ENCODE assay signal across 1 cellular context in genomic region chr22:50325444-50326224, GRCh38.
TF ChIP-seq lines count a peak whose summit lies in the region.

No MANE protein-coding gene starts in this region.

TF ChIP-seq in A549, 52 proteins besides CTCF, POLR2A, EP300 and RAD21:
- TF ChIP-seq RNF2 (IDR thresholded peaks at IDR 0.05; ENCODE audit: borderline replicate concordance, low read depth) (no peak), RCOR1 (IDR thresholded peaks at IDR 0.05; ENCODE audit: low read depth, low read length) (no peak), ESRRA (IDR thresholded peaks at IDR 0.05; ENCODE audit: borderline replicate concordance, low read length) (no peak), E2F6 (IDR thresholded peaks at IDR 0.05; ENCODE audit: borderline replicate concordance, low read depth) (no peak), FOSB (CRISPR knock-in tag; IDR thresholded peaks at IDR 0.05) (no peak), ZC3H11A (IDR thresholded peaks at IDR 0.05) (no peak), HOXB5 (CRISPR knock-in tag; IDR thresholded peaks at IDR 0.05) (no peak)
- TF ChIP-seq, protein P1, sequence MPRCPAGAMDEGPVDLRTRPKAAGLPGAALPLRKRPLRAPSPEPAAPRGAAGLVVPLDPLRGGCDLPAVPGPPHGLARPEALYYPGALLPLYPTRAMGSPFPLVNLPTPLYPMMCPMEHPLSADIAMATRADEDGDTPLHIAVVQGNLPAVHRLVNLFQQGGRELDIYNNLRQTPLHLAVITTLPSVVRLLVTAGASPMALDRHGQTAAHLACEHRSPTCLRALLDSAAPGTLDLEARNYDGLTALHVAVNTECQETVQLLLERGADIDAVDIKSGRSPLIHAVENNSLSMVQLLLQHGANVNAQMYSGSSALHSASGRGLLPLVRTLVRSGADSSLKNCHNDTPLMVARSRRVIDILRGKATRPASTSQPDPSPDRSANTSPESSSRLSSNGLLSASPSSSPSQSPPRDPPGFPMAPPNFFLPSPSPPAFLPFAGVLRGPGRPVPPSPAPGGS (IDR thresholded peaks at IDR 0.05), result no peak
